1 cellular context compared by ENCODE assay signal in the genomic region with DNA sequence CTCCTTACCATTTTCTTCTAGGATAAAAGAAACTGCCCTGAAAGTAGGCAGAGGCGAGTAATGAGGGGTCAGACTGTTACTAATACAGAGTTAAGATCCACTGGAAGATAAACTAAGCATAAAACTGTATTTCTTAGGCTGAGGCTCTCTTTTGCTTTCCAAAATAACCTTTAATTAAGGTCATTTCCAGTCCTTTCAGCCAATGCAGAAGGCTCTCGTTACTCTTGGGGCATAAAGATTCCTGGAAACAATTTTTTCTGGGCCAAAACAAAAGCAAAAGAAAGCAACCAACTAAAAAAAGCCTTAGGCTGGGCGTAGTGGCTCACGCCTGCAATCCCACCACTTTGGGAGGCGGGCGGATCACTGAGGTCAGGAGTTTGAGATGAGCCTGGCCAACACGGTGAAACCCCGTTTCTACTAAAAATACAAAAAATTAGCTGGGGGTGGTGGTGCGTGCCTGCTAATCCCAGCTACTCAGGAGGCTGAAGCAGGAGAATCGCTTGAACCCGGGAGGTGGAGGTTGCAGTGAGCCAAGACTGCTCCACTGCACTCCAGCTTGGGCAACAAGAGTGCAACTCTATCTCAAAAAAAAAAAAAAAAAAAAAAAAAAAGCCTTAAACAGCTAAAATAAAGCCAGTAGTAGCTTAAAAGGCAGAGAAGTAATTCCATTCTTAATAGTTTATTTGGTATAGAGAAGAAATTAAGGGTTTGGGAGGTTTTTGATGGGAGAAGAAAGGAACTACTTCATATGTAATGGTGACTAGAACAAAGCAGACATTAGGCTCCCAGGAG.
TF ChIP-seq lines count a peak whose summit lies in the region.

No MANE protein-coding gene starts in this region.

TF ChIP-seq in HEK293T, 16 proteins besides CTCF, POLR2A, EP300 and RAD21:
- peak; percentile 60 for TF ChIP-seq ZNF384 (IDR thresholded peaks at IDR 0.05)
- no peak for TF ChIP-seq HDGF (IDR thresholded peaks at IDR 0.05; ENCODE audit: borderline replicate concordance)
- no peak for TF ChIP-seq FOXM1 (IDR thresholded peaks at IDR 0.05; ENCODE audit: borderline replicate concordance)
